1 cellular context compared by ENCODE assay signal in the genomic region with DNA sequence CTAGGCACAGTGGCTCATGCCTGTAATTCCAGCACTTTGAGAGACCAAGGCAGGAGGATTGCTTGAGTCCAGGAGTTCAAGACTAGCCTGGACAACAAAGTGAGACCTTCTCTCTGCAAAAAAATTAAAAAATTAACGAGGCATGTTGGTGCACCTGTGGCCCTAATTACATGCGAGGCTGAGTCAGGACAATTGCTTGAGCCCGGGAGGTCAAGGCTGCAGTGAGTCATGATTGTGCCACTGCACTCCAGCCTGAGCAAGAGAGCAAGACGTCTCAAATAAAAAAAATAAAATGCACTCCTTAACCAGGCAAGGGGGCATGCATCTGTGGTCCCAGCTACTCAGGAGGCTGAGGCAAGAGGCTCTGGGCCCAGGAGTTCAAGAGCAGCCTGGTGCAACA.
TF ChIP-seq lines count a peak whose summit lies in the region.

No MANE protein-coding gene starts in this region.

TF ChIP-seq in HCT116, 20 proteins besides CTCF, POLR2A, EP300 and RAD21 (continued from another document):
- peak; percentile 14; the same call in 1 of the 2 replicates for TF ChIP-seq FOSL1 (IDR thresholded peaks at IDR 0.05; ENCODE audit: low read depth)
TF ChIP-seq in HCT116: peak in this region for 2; not testable (repeated sequence) for 18.
